ENCODE assay signal across 1 cellular context in the genomic region with DNA sequence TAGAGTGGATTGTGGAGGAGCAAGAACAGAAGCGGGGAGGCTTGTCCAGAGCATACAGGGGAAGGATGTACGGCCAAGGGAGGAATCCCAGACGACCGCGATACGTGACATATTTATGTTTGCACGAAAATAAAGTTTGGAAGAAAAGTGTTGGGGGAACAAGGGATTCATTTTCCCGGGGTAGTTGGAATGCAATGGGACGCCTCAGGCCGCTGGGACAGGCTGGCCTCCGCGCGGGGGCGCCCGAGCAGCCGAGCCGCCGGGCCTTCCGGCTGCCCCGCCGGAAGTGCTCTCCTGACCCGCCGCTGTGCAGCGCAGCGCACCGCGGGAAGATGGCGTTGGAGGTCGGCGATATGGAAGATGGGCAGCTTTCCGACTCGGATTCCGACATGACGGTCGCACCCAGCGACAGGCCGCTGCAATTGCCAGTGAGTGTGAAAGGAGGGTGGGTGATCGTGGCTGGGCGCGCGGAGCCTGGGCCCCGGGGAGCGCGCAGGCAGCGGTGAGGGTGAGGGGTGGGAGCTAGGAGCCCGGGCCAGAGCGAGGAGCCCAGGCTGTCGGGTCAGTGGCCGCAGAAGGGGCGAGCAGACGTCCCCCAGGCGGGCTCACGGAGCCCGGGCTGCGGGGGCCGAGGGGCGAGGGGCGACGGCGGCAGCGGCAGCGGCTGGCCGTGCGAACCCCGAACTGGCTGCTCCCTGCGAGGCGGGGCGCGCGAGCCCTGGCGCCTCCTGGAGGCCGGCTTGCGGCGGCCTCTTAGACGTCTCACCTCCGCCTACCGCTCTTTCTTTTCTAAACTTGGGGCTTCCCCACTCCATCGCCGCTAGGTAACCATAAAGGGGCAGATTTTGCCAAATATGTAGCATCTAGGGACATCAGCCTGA.
A peak's percentile ranks its signal among the peaks of the same experiment; 100 is the strongest.
TF ChIP-seq lines count a peak whose summit lies in the region.

Gene PHAX, plus strand, starts transcription at position 317 of the 881 bp plus-strand sequence. Its CDS starts 16 bp downstream, at position 333.

TF ChIP-seq in K562, 482 proteins besides CTCF, POLR2A, EP300 and RAD21 (continued from another document):
- TF ChIP-seq BCLAF1 (IDR thresholded peaks at IDR 0.05; ENCODE audit: borderline replicate concordance in 1 of 2, control insufficient read depth in 1 of 2, low read depth in 2 of 2, low read length in 1 of 2) (0 out of 4 replicates have a peak, but pooled peaks of 1 of the 2 experiments have one; percentile 30), GTF2F1 (IDR thresholded peaks at IDR 0.05; ENCODE audit: low read depth, low read length) (0 out of 2 replicates have a peak, but pooled peaks have one; percentile 9), ZNF282 (CRISPR knock-in tag; IDR thresholded peaks at IDR 0.05) (no peak), RCOR1 (IDR thresholded peaks at IDR 0.05; ENCODE audit: borderline replicate concordance in 1 of 2, low read depth in 2 of 2, low read length in 2 of 2) (0 out of 4 replicates have a peak, but pooled peaks of 1 of the 2 experiments have one; percentile 20), MXI1 (IDR thresholded peaks at IDR 0.05; ENCODE audit: low read depth, low read length) (peak; percentile 42; the same call in 1 of the 2 replicates), BRD4 (IDR thresholded peaks at IDR 0.05) (0 out of 2 replicates have a peak, but pooled peaks have one; percentile 2), ZNF77 (CRISPR knock-in tag; IDR thresholded peaks at IDR 0.05) (no peak), E2F5 (CRISPR knock-in tag; IDR thresholded peaks at IDR 0.05) (peak; percentile 26; the same call in 1 of the 2 replicates), POLR2B (IDR thresholded peaks at IDR 0.05; ENCODE audit: low read depth, partially characterized antibody) (peak; percentile 87), POLR2AphosphoS5 (IDR thresholded peaks at IDR 0.05; ENCODE audit: control insufficient read depth, insufficient read depth, low read depth, low read length) (peak; percentile 88), SRSF3 (IDR thresholded peaks at IDR 0.05; ENCODE audit: insufficient read depth, low read length) (no peak), CBX3 (IDR thresholded peaks at IDR 0.05; ENCODE audit: borderline replicate concordance in 1 of 2, low read length in 2 of 2) (peak in 1 of 2 experiments; percentile 20; a peak in 1 of 3 replicates), GABPA (tag; conservative IDR thresholded peaks at IDR 0.05; ENCODE audit: low read depth) (peak; percentile 98), AFF4 (CRISPR knock-in tag; IDR thresholded peaks at IDR 0.05) (peak; percentile 55), CBX1 (IDR thresholded peaks at IDR 0.05; ENCODE audit: low read depth) (peak; percentile 94), ZNF76 (CRISPR knock-in tag; IDR thresholded peaks at IDR 0.05; ENCODE audit: borderline replicate concordance) (0 out of 2 replicates have a peak, but pooled peaks have one; percentile 15), NFIC (IDR thresholded peaks at IDR 0.05) (peak; percentile 29), SAP30 (IDR thresholded peaks at IDR 0.05; ENCODE audit: borderline replicate concordance, insufficient read depth, low read depth, low read length, poor library complexity, severe bottlenecking) (peak; percentile 48)
- TF ChIP-seq, protein P1, sequence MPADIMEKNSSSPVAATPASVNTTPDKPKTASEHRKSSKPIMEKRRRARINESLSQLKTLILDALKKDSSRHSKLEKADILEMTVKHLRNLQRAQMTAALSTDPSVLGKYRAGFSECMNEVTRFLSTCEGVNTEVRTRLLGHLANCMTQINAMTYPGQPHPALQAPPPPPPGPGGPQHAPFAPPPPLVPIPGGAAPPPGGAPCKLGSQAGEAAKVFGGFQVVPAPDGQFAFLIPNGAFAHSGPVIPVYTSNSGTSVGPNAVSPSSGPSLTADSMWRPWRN (IDR thresholded peaks at IDR 0.05; ENCODE audit: low read depth), result no peak
- TF ChIP-seq, protein P2, sequence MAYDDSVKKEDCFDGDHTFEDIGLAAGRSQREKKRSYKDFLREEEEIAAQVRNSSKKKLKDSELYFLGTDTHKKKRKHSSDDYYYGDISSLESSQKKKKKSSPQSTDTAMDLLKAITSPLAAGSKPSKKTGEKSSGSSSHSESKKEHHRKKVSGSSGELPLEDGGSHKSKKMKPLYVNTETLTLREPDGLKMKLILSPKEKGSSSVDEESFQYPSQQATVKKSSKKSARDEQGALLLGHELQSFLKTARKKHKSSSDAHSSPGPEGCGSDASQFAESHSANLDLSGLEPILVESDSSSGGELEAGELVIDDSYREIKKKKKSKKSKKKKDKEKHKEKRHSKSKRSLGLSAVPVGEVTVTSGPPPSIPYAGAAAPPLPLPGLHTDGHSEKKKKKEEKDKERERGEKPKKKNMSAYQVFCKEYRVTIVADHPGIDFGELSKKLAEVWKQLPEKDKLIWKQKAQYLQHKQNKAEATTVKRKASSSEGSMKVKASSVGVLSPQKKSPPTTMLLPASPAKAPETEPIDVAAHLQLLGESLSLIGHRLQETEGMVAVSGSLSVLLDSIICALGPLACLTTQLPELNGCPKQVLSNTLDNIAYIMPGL (CRISPR knock-in tag; IDR thresholded peaks at IDR 0.05), result peak; percentile 67
- TF ChIP-seq, protein P3, sequence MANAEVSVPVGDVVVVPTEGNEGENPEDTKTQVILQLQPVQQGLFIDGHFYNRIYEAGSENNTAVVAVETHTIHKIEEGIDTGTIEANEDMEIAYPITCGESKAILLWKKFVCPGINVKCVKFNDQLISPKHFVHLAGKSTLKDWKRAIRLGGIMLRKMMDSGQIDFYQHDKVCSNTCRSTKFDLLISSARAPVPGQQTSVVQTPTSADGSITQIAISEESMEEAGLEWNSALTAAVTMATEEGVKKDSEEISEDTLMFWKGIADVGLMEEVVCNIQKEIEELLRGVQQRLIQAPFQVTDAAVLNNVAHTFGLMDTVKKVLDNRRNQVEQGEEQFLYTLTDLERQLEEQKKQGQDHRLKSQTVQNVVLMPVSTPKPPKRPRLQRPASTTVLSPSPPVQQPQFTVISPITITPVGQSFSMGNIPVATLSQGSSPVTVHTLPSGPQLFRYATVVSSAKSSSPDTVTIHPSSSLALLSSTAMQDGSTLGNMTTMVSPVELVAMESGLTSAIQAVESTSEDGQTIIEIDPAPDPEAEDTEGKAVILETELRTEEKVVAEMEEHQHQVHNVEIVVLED (CRISPR knock-in tag; IDR thresholded peaks at IDR 0.05), result peak; percentile 74
